1 cellular context compared by ENCODE assay signal in the genomic region with DNA sequence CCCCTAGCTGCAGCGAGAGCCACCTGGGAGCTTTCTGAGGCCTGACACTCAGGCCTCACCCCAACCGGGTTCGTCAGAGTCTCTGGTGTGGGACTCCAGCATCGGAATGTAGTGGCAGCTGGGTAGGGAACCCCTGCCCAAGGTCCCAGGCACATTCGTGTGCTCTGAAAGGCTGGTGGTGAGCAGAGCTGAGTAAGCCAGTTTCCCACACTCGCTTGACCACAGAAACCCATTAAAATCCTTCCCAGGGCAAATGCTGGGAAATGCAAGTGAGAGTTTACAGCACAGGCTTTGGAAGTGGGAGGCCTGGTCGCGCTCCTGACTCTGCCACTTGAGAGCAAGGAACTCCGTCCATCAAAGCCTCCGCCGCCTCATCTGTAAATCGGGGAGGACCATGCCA.
TF ChIP-seq lines count a peak whose summit lies in the region.

No MANE protein-coding gene starts in this region.

TF ChIP-seq in IMR-90, 13 proteins besides CTCF, POLR2A, EP300 and RAD21:
- TF ChIP-seq BHLHE40 (IDR thresholded peaks at IDR 0.05; ENCODE audit: low read depth, low read length) (no peak), RCOR1 (IDR thresholded peaks at IDR 0.05; ENCODE audit: insufficient replicate concordance, low read length) (no peak), MXI1 (IDR thresholded peaks at IDR 0.05; ENCODE audit: borderline replicate concordance, low read depth, low read length) (no peak), NFE2L2 (IDR thresholded peaks at IDR 0.05; ENCODE audit: low read depth, low read length) (no peak), CHD1 (IDR thresholded peaks at IDR 0.05; ENCODE audit: low read depth, low read length) (no peak), MAZ (IDR thresholded peaks at IDR 0.05; ENCODE audit: borderline replicate concordance, low read depth, low read length) (no peak)
- TF ChIP-seq, protein P1, sequence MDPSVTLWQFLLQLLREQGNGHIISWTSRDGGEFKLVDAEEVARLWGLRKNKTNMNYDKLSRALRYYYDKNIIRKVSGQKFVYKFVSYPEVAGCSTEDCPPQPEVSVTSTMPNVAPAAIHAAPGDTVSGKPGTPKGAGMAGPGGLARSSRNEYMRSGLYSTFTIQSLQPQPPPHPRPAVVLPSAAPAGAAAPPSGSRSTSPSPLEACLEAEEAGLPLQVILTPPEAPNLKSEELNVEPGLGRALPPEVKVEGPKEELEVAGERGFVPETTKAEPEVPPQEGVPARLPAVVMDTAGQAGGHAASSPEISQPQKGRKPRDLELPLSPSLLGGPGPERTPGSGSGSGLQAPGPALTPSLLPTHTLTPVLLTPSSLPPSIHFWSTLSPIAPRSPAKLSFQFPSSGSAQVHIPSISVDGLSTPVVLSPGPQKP (IDR thresholded peaks at IDR 0.05; ENCODE audit: borderline replicate concordance, low read depth, low read length), result no peak
TF ChIP-seq in IMR-90: peak in this region for 0.
